ENCODE assay signal across 17 cellular contexts in the genomic region with DNA sequence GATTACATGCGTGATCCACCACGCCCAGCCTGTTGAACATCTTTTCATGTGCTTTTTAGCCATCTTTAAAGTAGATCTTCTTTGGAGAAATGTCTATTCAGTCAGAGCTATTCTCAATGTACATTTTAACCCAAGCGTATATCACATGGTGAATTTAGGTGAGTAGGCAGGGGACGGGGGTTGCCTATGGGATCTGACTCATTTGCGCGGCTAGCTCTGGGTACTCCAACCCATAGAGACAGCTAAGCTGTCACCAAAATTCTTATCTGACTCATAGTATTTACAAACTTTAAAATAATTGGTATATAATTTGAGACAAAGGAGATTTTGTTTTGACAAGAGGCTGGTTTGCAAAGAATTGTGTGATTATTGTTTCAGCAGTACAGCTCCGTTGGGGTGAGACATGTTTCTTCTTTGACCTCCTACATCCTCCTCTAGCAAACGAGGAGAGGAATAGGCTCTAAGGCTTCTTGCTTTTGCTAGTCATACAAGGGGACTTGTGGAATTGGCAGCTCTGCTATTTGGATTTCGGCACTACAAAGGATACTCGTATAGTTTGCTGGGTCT.
"Had no signal": no experiment of that assay in that cellular context is flagged by ENCODE, and none has a peak within 500 bp of the region (broad histone marks: within the 10 kb centered on the region; RNA-seq: fewer than 3 reads in every experiment).

No MANE protein-coding gene starts in this region.

- H3K27me3 ChIP-seq: colonic mucosa, esophagus muscularis mucosa, foreskin keratinocyte, gastrocnemius medialis, heart right ventricle had no signal

- H3K4me3 ChIP-seq: colonic mucosa, esophagus muscularis mucosa, gastrocnemius medialis, heart right ventricle, lower lobe of right lung, mucosa of descending colon had no signal

- H3K4me1 ChIP-seq: colonic mucosa, esophagus muscularis mucosa, foreskin keratinocyte, gastrocnemius medialis, lower lobe of right lung had no signal

- DNase-seq: colonic mucosa; cortex of kidney; effector CD8-positive, alpha-beta T cell; effector memory CD8-positive, alpha-beta T cell; endodermal cell; foreskin keratinocyte; gastrocnemius medialis; glutamatergic neuron; heart right ventricle; hippocampal formation; left colon; left ventricle myocardium superior; lower lobe of right lung; mesenchymal stem cell; mucosa of descending colon; naive B cell had no signal

- H3K9me3 ChIP-seq: colonic mucosa, esophagus muscularis mucosa, gastrocnemius medialis, heart right ventricle, lower lobe of right lung, mucosa of descending colon had no signal

- H3K27ac ChIP-seq: colonic mucosa, esophagus muscularis mucosa, foreskin keratinocyte, gastrocnemius medialis, lower lobe of right lung had no signal

- ATAC-seq: effector memory CD8-positive, alpha-beta T cell; foreskin keratinocyte; gastrocnemius medialis; left colon; lower lobe of right lung; mucosa of descending colon had no signal

- H3K36me3 ChIP-seq: colonic mucosa, gastrocnemius medialis had no signal
